ENCODE assay signal across 34 cellular contexts in genomic region chr2:98128556-98129109, GRCh38. TPM values are rescaled to one million over a fixed set of nuclear protein-coding genes. Genes with fewer than 3 reads are reported as not detected.
"Had no signal": no experiment of that assay in that cellular context is flagged by ENCODE, and none has a peak within 500 bp of the region (broad histone marks: within the 10 kb centered on the region; RNA-seq: fewer than 3 reads in every experiment).

No MANE protein-coding gene starts in this region.

- H3K36me3 Mint-ChIP-seq: activated CD8-positive, alpha-beta memory T cell treated with anti-CD3 and anti-CD28 coated beads, Interleukin-2, amount 10 ng/mL, durations not matched to agents 7 days and 5 days; activated naive CD4-positive, alpha-beta T cell treated with anti-CD3 and anti-CD28 coated beads, Interleukin-2, amount 50 U/mL, for 24 hours had no signal

- H3K27ac ChIP-seq: ascending aorta, cardiac muscle cell, KMS-11, PC-9, VCaP had no signal

- H3K4me1 Mint-ChIP-seq: activated CD8-positive, alpha-beta memory T cell treated with anti-CD3 and anti-CD28 coated beads, Interleukin-2, amount 10 ng/mL, durations not matched to agents 7 days and 5 days; central memory CD8-positive, alpha-beta T cell had no signal

- H3K9me3 ChIP-seq: ascending aorta had no signal

- H3K27me3 ChIP-seq: ascending aorta had no signal

- ATAC-seq: activated CD8-positive, alpha-beta memory T cell treated with anti-CD3 and anti-CD28 coated beads, Interleukin-2, amount 10 ng/mL, durations not matched to agents 7 days and 5 days; activated T-helper 17 cell treated with anti-CD3 and anti-CD28 coated beads, Interleukin-2, amount 50 U/mL, for 72 hours; Right ventricle myocardium inferior; SK-N-SH treated with all-trans-retinoic acid at 6 μM for 48 hours had no signal

- H3K4me2 ChIP-seq: KMS-11, PC-9 had no signal

- H3K4me3 Mint-ChIP-seq: activated CD4-positive, alpha-beta memory T cell treated with anti-CD3 and anti-CD28 coated beads, Interleukin-2, amount 10 ng/mL, durations not matched to agents 7 days and 5 days; activated CD8-positive, alpha-beta memory T cell treated with anti-CD3 and anti-CD28 coated beads, Interleukin-2, amount 10 ng/mL, durations not matched to agents 7 days and 5 days; activated naive CD4-positive, alpha-beta T cell treated with anti-CD3 and anti-CD28 coated beads, Interleukin-2, amount 50 U/mL, for 24 hours; activated T-helper 17 cell treated with anti-CD3 and anti-CD28 coated beads, Interleukin-2, amount 50 U/mL, for 72 hours; central memory CD8-positive, alpha-beta T cell had no signal

- H2AFZ ChIP-seq: PC-9 had no signal

- H3K36me3 ChIP-seq: ascending aorta, cardiac muscle cell had no signal

- H3K4me3 ChIP-seq: ascending aorta, cardiac muscle cell, PC-9 had no signal

- H3K9me3 Mint-ChIP-seq: activated CD4-positive, alpha-beta memory T cell treated with anti-CD3 and anti-CD28 coated beads, Interleukin-2, amount 10 ng/mL, durations not matched to agents 7 days and 5 days; activated naive CD4-positive, alpha-beta T cell treated with anti-CD3 and anti-CD28 coated beads, Interleukin-2, amount 50 U/mL, for 24 hours; activated T-helper 17 cell treated with anti-CD3 and anti-CD28 coated beads, Interleukin-2, amount 50 U/mL, for 72 hours; central memory CD8-positive, alpha-beta T cell had no signal

- DNase-seq: activated CD4-positive, alpha-beta memory T cell treated with anti-CD3 and anti-CD28 coated beads, Interleukin-2, amount 10 ng/mL, durations not matched to agents 7 days and 5 days; activated CD4-positive, alpha-beta T cell treated with anti-CD3 and anti-CD28 coated beads for 1 hour; activated CD4-positive, CD25-positive, alpha-beta regulatory T cell; activated CD8-positive, alpha-beta memory T cell treated with anti-CD3 and anti-CD28 coated beads for 24 hours; activated CD8-positive, alpha-beta memory T cell treated with anti-CD3 and anti-CD28 coated beads, Interleukin-2, amount 10 ng/mL, durations not matched to agents 7 days and 5 days; activated CD8-positive, alpha-beta memory T cell treated with anti-CD3 and anti-CD28 coated beads, Interleukin-2, amount 50 U/mL, for 48 hours; activated effector memory CD4-positive, alpha-beta T cell treated with anti-CD3 and anti-CD28 coated beads, Interleukin-2, amount 50 U/mL, for 16 hours; activated naive CD4-positive, alpha-beta T cell; activated T-cell treated with anti-CD3 and anti-CD28 coated beads, Interleukin-2, amount 50 U/mL, for 48 hours; amniotic stem cell; MM.1S; NCI-H1092; NCI-H1436 treated with DMSO at 0.1 percent for 48 hours; NCI-H1694 treated with DMSO at 0.1 percent for 48 hours; NCI-H2029; NCI-H345; NCI-H524 treated with DMSO at 0.1 percent for 48 hours; PC-9; SIG-M5; T-helper 1 cell; T-helper 2 cell; T-helper 9 cell had no signal

- H3K4me1 ChIP-seq: ascending aorta had no signal

- H3K27me3 Mint-ChIP-seq: activated naive CD4-positive, alpha-beta T cell treated with anti-CD3 and anti-CD28 coated beads, Interleukin-2, amount 50 U/mL, for 24 hours had no signal

- H3K27ac Mint-ChIP-seq: activated CD4-positive, alpha-beta memory T cell treated with anti-CD3 and anti-CD28 coated beads, Interleukin-2, amount 10 ng/mL, durations not matched to agents 7 days and 5 days; activated CD8-positive, alpha-beta memory T cell treated with anti-CD3 and anti-CD28 coated beads, Interleukin-2, amount 10 ng/mL, durations not matched to agents 7 days and 5 days; activated naive CD4-positive, alpha-beta T cell treated with anti-CD3 and anti-CD28 coated beads, Interleukin-2, amount 50 U/mL, for 24 hours; activated T-helper 17 cell treated with anti-CD3 and anti-CD28 coated beads, Interleukin-2, amount 50 U/mL, for 72 hours had no signal

RNA-seq across cellular contexts. Expression of gene VWA3B, which starts 41.7 kb away (rescaled TPM):
- total RNA-seq: activated CD4-positive, alpha-beta memory T cell treated with anti-CD3 and anti-CD28 coated beads, Interleukin-2, amount 10 ng/mL, durations not matched to agents 7 days and 5 days; activated CD8-positive, alpha-beta memory T cell treated with anti-CD3 and anti-CD28 coated beads, Interleukin-2, amount 10 ng/mL, durations not matched to agents 7 days and 5 days; activated T-helper 17 cell treated with anti-CD3 and anti-CD28 coated beads, Interleukin-2, amount 50 U/mL, for 72 hours; ascending aorta; LHCN-M2; NCI-H460; PC-9; SK-MEL-5 had no signal
